8 cellular contexts compared by ENCODE assay signal in the genomic region with DNA sequence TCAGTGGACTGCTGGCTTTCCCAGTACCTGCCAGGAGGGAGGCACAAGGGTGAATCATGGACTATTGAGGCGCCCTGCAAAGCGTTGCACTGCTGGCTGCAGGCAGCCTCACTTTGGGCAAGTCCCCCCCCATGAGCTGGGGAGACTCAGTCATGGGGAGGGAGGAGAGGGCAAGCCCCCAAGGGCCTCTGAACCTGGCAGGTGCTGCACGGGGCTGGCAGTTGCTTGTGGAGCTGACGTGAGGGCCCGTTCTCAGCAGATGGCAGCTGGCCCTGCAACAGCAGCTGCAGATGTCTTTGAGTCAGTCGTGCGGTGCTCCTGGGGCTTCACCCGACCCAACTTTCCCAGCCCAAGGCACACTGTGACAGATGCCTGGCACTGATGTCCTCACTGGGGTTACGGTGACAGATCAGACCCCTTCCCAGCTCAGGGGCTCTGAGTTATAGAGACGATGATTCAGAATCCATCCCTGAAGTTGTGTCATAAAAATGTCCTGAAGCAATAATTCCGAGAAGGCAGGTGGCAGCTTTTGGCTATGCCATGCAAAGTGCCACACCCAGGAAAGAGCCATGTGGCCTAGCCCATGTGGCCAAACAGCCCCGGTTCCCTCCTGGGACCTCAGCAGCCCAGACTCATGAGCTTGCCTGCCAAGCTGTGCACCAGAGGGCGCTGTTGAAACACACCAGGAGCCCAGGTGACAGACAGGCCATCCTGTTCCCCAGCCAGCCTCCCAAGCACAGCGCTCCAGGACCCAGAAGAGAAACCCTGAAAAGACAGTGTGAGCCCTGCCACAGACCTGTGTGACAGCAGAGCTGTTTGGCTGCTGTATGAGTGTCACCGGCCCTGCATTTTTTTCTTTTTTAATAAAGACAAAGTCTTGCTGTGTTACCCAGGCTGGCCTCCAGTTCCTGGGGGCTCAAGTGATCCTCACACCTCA. TPM values are rescaled to one million over a fixed set of nuclear protein-coding genes. Genes with fewer than 3 reads are reported as not detected.
DNase-seq lines count a peak whose midpoint lies in the region; ATAC-seq and TF ChIP-seq lines count a peak whose summit lies in the region.

No MANE protein-coding gene starts in this region.

- peak overlapping the region; percentile 41 for H3K27ac Mint-ChIP-seq in endothelial cell (ENCODE audit: unreplicated experiment)

- H3K9me3 Mint-ChIP-seq in endothelial cell (ENCODE audit: unreplicated experiment): no peaks in the 10 kb centered on the region

- POLR2A ChIA-PET in BJ (lab: Charles Lee): no interaction called here

- H3K4me3 ChIP-seq in BJ (ENCODE audit: low read depth, low read length) (no peak overlapping the region), mucosa of descending colon (no peak overlapping the region)

- H3K4me3 Mint-ChIP-seq in endothelial cell (ENCODE audit: unreplicated experiment): peak overlapping the region; percentile 16

- peak; percentile 99 for ATAC-seq in mucosa of descending colon

- CTCF ChIA-PET in BJ (lab: Yijun Ruan, JAX): interaction anchor here (0.5 to 4.1 kb wide), 44 partner anchors 9 to 1928 kb away, joined by 3 to 27 read pairs (median 5); partner anchors contain the start of genes LDLR and SMARCA4

- peaks cover 62% of the 10 kb centered on the region for H3K36me3 Mint-ChIP-seq in endothelial cell (ENCODE audit: low read depth, unreplicated experiment)

- peaks cover 12% of the 10 kb centered on the region for H3K4me1 ChIP-seq in mucosa of descending colon (ENCODE audit: low read depth)

- H3K36me3 ChIP-seq in BJ (ENCODE audit: control insufficient read depth, insufficient read depth, low read length) (peaks cover 40% of the 10 kb centered on the region), mucosa of descending colon (ENCODE audit: low read depth) (peaks cover 16% of the 10 kb centered on the region)

- intact Hi-C loops in mucosa of descending colon (cut with DNase I, micrococcal nuclease): loop anchor here (10.0 kb wide), 2 partner anchors 59 to 89 kb away; no protein-coding TSS in a partner anchor

- TF ChIP-seq POLR2A in GM19193 (IDR thresholded peaks at IDR 0.05; ENCODE audit: extremely low read depth, insufficient read depth, insufficient read length): peak; percentile 20

- H3K4me1 Mint-ChIP-seq in endothelial cell (ENCODE audit: unreplicated experiment): no peaks in the 10 kb centered on the region

- no peaks in the 10 kb centered on the region for H3K27me3 ChIP-seq in BJ (ENCODE audit: control insufficient read depth, insufficient read depth, low read length)

- DNase-seq in BJ (ENCODE audit: low read depth) (peak; percentile 19), HS-27A (ENCODE audit: low read depth) (peak; percentile 59), NOMO-1 treated with DMSO at 0.1 percent for 48 hours (lab: John Stamatoyannopoulos, UW; ENCODE audit: unreplicated experiment) (peak; percentile 77), endothelial cell (ENCODE audit: low spot score) (peak; percentile 90), mucosa of descending colon (peak; percentile 94 to 98 (median 95))
- DNase-seq in activated CD8-positive, alpha-beta memory T cell treated with anti-CD3 and anti-CD28 coated beads for 4 hours (ENCODE audit: low read depth in 2 of 2): peak; percentile 63 to 68
- DNase-seq in stimulated activated CD8-positive, alpha-beta memory T cell treated with anti-CD3 and anti-CD28 coated beads, Interleukin-4, amount 100 ng/mL, for 24 hours (ENCODE audit: low read depth): peak; percentile 75

- H3K9me3 ChIP-seq in mucosa of descending colon: no peaks in the 10 kb centered on the region

- H3K27me3 Mint-ChIP-seq in endothelial cell (ENCODE audit: unreplicated experiment): peaks cover 7% of the 10 kb centered on the region

- TF ChIP-seq CTCF in BJ (IDR thresholded peaks at IDR 0.05; ENCODE audit: insufficient read depth, low read depth, low read length) (peak; percentile 96), endothelial cell (IDR thresholded peaks at IDR 0.05; ENCODE audit: unreplicated experiment) (peak; percentile 75), mucosa of descending colon (IDR thresholded peaks at IDR 0.05) (peak; percentile 90)

RNA-seq across cellular contexts. Expression of gene LDLR, which starts 53.6 kb away (rescaled TPM):
- polyA plus RNA-seq in BJ (2011; rRNA removed): 20.2 and 60.0 TPM in 2 replicates
- 32.4 and 35.5 TPM in 2 replicates for polyA minus RNA-seq in BJ (2011; rRNA and poly(A)+ RNA removed)
- total RNA-seq in endothelial cell (ENCODE audit: unreplicated experiment) (158 TPM), mucosa of descending colon (100 to 1,000 TPM in 2 of 3 donors, 10 to 100 TPM in 1; 83.9 to 147 (median 116) TPM)

Comparison
In these comparisons a context has a peak if more than half of its experiments do, and no peak if none do; other contexts are left out.
1. DNase-seq: peak in every context shown above with its lines; median percentile 95 in mucosa of descending colon; 90 in endothelial cell; 77 in NOMO-1 treated with DMSO at 0.1 percent for 48 hours; 75 in stimulated activated CD8-positive, alpha-beta memory T cell treated with anti-CD3 and anti-CD28 coated beads, Interleukin-4, amount 100 ng/mL, for 24 hours; 66 in activated CD8-positive, alpha-beta memory T cell treated with anti-CD3 and anti-CD28 coated beads for 4 hours; 59 in HS-27A; 19 in BJ.